11 cellular contexts compared by ENCODE assay signal in the genomic region with DNA sequence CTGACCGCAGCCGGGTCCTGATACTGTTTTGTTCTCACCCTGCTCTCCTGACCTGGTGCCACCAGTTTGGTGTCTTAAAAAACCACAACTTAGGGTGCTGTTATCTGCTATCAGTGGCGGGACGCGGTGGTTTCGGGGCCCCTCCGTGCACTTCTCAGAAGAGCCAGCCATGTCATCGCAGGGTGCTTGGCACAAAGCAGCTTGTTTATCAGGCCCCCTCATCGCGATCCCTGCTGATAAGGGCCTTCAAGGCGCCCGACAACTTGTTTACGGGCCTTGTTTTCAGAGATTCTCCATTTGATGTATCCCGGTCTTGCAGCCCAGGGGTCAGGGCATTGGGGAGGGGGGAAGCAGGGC. TPM values are rescaled to one million over a fixed set of nuclear protein-coding genes. Genes with fewer than 3 reads are reported as not detected.
A peak's percentile ranks its signal among the peaks of the same experiment; 100 is the strongest.
DNase-seq lines count a peak whose midpoint lies in the region; ATAC-seq and TF ChIP-seq lines count a peak whose summit lies in the region.
"Had no signal": no experiment of that assay in that cellular context is flagged by ENCODE, and none has a peak within 500 bp of the region (broad histone marks: within the 10 kb centered on the region; RNA-seq: fewer than 3 reads in every experiment).

No MANE protein-coding gene starts in this region.

- peak overlapping the region; percentile 53 to 56 for H3K4me3 Mint-ChIP-seq in effector memory CD8-positive, alpha-beta T cell
- H3K4me3 Mint-ChIP-seq: CD14-positive monocyte had no signal

- H4K20me1 ChIP-seq in hepatocyte (ENCODE audit: insufficient read depth, poor library complexity, severe bottlenecking), result no peaks in the 10 kb centered on the region

- H3K9me3 Mint-ChIP-seq in effector memory CD8-positive, alpha-beta T cell, result no peaks in the 10 kb centered on the region

- peaks cover 0 to 5% (median 0%) of the 10 kb centered on the region in 3 donors for H3K4me1 ChIP-seq in esophagus squamous epithelium
- peaks cover 19% of the 10 kb centered on the region for H3K4me1 ChIP-seq in hepatocyte (ENCODE audit: insufficient read depth)

- H3K4me1 Mint-ChIP-seq in effector memory CD8-positive, alpha-beta T cell (ENCODE audit: low read depth in 2 of 2), result peaks cover 49 to 50% of the 10 kb centered on the region in 2 donors

- TF ChIP-seq CTCF in esophagus squamous epithelium (IDR thresholded peaks at IDR 0.05) (no peak), hepatocyte (IDR thresholded peaks at IDR 0.05; ENCODE audit: poor library complexity) (no peak)

- no peak overlapping the region for H3K4me2 ChIP-seq in hepatocyte

- intact Hi-C loops in esophagus squamous epithelium (cut with DNase I), result no loop called here

- H3K27ac ChIP-seq in esophagus squamous epithelium (no peak overlapping the region), hepatocyte (no peak overlapping the region)
- H3K27ac ChIP-seq: left lung had no signal

- peak; percentile 51 for DNase-seq in T-helper 9 cell
- peak; percentile 24 for DNase-seq in activated T-cell treated with anti-CD3 and anti-CD28 coated beads for 24 hours (ENCODE audit: low read depth)
- peak; percentile 49 to 68 (median 66) for DNase-seq in effector memory CD8-positive, alpha-beta T cell
- DNase-seq in stimulated activated CD8-positive, alpha-beta memory T cell treated with anti-CD3 and anti-CD28 coated beads, Interleukin-7, amount 100 ng/mL, for 24 hours (ENCODE audit: low read depth), result peak; percentile 25
- DNase-seq in esophagus squamous epithelium (lab: John Stamatoyannopoulos, UW), result no peak
- no peak for DNase-seq in NCI-H69 (lab: John Stamatoyannopoulos, UW)
- no peak for DNase-seq in hepatocyte (ENCODE audit: low spot score)
- DNase-seq: left lung, NCI-H774 had no signal

- H2AFZ ChIP-seq in hepatocyte, result no peak overlapping the region

- no peaks in the 10 kb centered on the region for H3K9me2 ChIP-seq in hepatocyte (replicated peaks; ENCODE audit: insufficient read depth)

- H3K9me3 ChIP-seq in esophagus squamous epithelium (no peaks in the 10 kb centered on the region), hepatocyte (ENCODE audit: low read depth) (no peaks in the 10 kb centered on the region)
- H3K9me3 ChIP-seq: left lung had no signal

- no peak for TF ChIP-seq POLR2A in esophagus squamous epithelium (IDR thresholded peaks at IDR 0.05)

- no peaks in the 10 kb centered on the region for H3K79me2 ChIP-seq in hepatocyte

- no peaks in the 10 kb centered on the region for H3K27me3 Mint-ChIP-seq in effector memory CD8-positive, alpha-beta T cell

- peak overlapping the region; percentile 77 to 93 for H3K27ac Mint-ChIP-seq in effector memory CD8-positive, alpha-beta T cell

- WGBS in esophagus squamous epithelium, 2 donors, result 61% methylated on average over 13 to 14 of the region's 14 CpGs
- WGBS in hepatocyte (ENCODE audit: low lambda C conversion rate, missing lambda C conversion rate), result 51% methylated on average over 14 of the region's 14 CpGs

- peaks cover 3% of the 10 kb centered on the region for H3K36me3 Mint-ChIP-seq in effector memory CD8-positive, alpha-beta T cell (ENCODE audit: insufficient read depth)
- H3K36me3 Mint-ChIP-seq: CD14-positive monocyte had no signal

- ATAC-seq in effector memory CD8-positive, alpha-beta T cell (replicated peaks), result peak; percentile 90
- no peak for ATAC-seq in GM18502 (IDR thresholded peaks at IDR 0.05; ENCODE audit: poor library complexity, unreplicated experiment)
- ATAC-seq: left lung had no signal

- H3K4me3 ChIP-seq in esophagus squamous epithelium, result no peak overlapping the region
- H3K4me3 ChIP-seq in hepatocyte, result no peak overlapping the region
- H3K4me3 ChIP-seq: left lung had no signal

- H3K36me3 ChIP-seq in esophagus squamous epithelium (no peaks in the 10 kb centered on the region), hepatocyte (replicated peaks; ENCODE audit: insufficient read depth, low read depth) (no peaks in the 10 kb centered on the region)
- H3K36me3 ChIP-seq: left lung had no signal

- H3K27me3 ChIP-seq in esophagus squamous epithelium, result no peaks in the 10 kb centered on the region
- H3K27me3 ChIP-seq in hepatocyte, result no peaks in the 10 kb centered on the region
- H3K27me3 ChIP-seq: left lung had no signal

RNA-seq across cellular contexts. Expression of a gene that starts 58.1 kb away (rescaled TPM):
- 10 to 100 TPM in 1 of 4 donors, 1 to 10 TPM in 3; 4.2 to 11.4 (median 8.0) TPM for total RNA-seq in esophagus squamous epithelium
- 3.0 and 4.5 TPM in 2 replicates for total RNA-seq in hepatocyte
- 27.7 and 40.9 TPM in 2 replicates for polyA plus RNA-seq in hepatocyte

Comparison
In these comparisons a context has a peak if more than half of its experiments do, and no peak if none do; other contexts are left out.
1. DNase-seq: peak in T-helper 9 cell (single experiment), activated T-cell treated with anti-CD3 and anti-CD28 coated beads for 24 hours (single experiment), effector memory CD8-positive, alpha-beta T cell (3 of 3) and stimulated activated CD8-positive, alpha-beta memory T cell treated with anti-CD3 and anti-CD28 coated beads, Interleukin-7, amount 100 ng/mL, for 24 hours (single experiment); none in esophagus squamous epithelium (single experiment), NCI-H69 (single experiment) and hepatocyte (single experiment).